Comparison of ENCODE assay signal across 22 cellular contexts in genomic region chr5:1052641-1053390, GRCh38. TPM values are rescaled to one million over a fixed set of nuclear protein-coding genes. Genes with fewer than 3 reads are reported as not detected.
DNase-seq lines count a peak whose midpoint lies in the region; ATAC-seq, FAIRE-seq and TF ChIP-seq lines count a peak whose summit lies in the region.
"Had no signal": no experiment of that assay in that cellular context is flagged by ENCODE, and none has a peak within 500 bp of the region (broad histone marks: within the 10 kb centered on the region; RNA-seq: fewer than 3 reads in every experiment).

No MANE protein-coding gene starts in this region.

- H3K4me3 Mint-ChIP-seq in GM23338, result no peak overlapping the region
- H3K4me3 Mint-ChIP-seq in type B pancreatic cell, result no peak overlapping the region
- H3K4me3 Mint-ChIP-seq: CD4-positive, alpha-beta memory T cell; T-helper 1 cell treated with Interleukin-12 subunit alpha and Interleukin-12 subunit beta and Interleukin-4 antibody, amounts not matched to agents 30 μg/mL and 1 μg/mL, for 36 hours had no signal

- H3K9me3 Mint-ChIP-seq in GM23338 (no peaks in the 10 kb centered on the region; the same call in 2 of the 3 replicates), type B pancreatic cell (no peaks in the 10 kb centered on the region)

- H3K9me3 ChIP-seq in BLaER1, result no peaks in the 10 kb centered on the region
- no peaks in the 10 kb centered on the region for H3K9me3 ChIP-seq in SU-DHL-6 (ENCODE audit: insufficient read depth, low read length)
- H3K9me3 ChIP-seq in keratinocyte (ENCODE audit: control insufficient read depth, low read depth, low read length), result no peaks in the 10 kb centered on the region
- H3K9me3 ChIP-seq in Peyer's patch, result no peaks in the 10 kb centered on the region
- H3K9me3 ChIP-seq: mucosa of descending colon had no signal

- H3K4me1 Mint-ChIP-seq in GM23338 (no peaks in the 10 kb centered on the region), type B pancreatic cell (ENCODE audit: unreplicated experiment) (peaks cover 5% of the 10 kb centered on the region)

- H3F3A ChIP-seq in GM23338 (replicated peaks; ENCODE audit: low read depth) (no peaks in the 10 kb centered on the region), SU-DHL-6 (ENCODE audit: insufficient read depth) (no peaks in the 10 kb centered on the region)

- H3K9me2 ChIP-seq in GM23338 (ENCODE audit: insufficient read depth), result no peaks in the 10 kb centered on the region
- no peaks in the 10 kb centered on the region for H3K9me2 ChIP-seq in SU-DHL-6 (replicated peaks; ENCODE audit: insufficient read depth, low read length)

- H3K36me3 ChIP-seq in BLaER1 (peaks cover 46% of the 10 kb centered on the region; the same call in 1 of the 2 replicates), GM23338 (ENCODE audit: insufficient read depth) (no peaks in the 10 kb centered on the region), SU-DHL-6 (ENCODE audit: low read length) (no peaks in the 10 kb centered on the region), keratinocyte (ENCODE audit: control insufficient read depth in 2 of 2, extremely low read depth in 1 of 2, insufficient read depth in 2 of 2, low read length in 2 of 2) (peaks cover 0 to 3% of the 10 kb centered on the region in 2 experiments), Peyer's patch (peaks cover 0 to 75% (median 0%) of the 10 kb centered on the region in 3 donors)

- H3K9ac ChIP-seq in BLaER1 (no peak overlapping the region), SU-DHL-6 (ENCODE audit: low read length) (no peak overlapping the region), keratinocyte (ENCODE audit: control insufficient read depth, extremely low read depth, insufficient read depth, low read length) (no peak overlapping the region)

- no peak for TF ChIP-seq POLR2A in Peyer's patch (IDR thresholded peaks at IDR 0.05)

- H4K20me1 ChIP-seq in BLaER1 (peaks cover 81% of the 10 kb centered on the region), GM23338 (replicated peaks; ENCODE audit: insufficient read depth) (no peaks in the 10 kb centered on the region; the same call in 1 of the 2 replicates), SU-DHL-6 (ENCODE audit: low read depth, low read length) (no peaks in the 10 kb centered on the region), keratinocyte (ENCODE audit: control insufficient read depth, extremely low read depth, insufficient read depth, low read length) (no peaks in the 10 kb centered on the region)

- H3K9me1 ChIP-seq in keratinocyte (ENCODE audit: control insufficient read depth, extremely low read depth, insufficient read depth, low read length), result no peaks in the 10 kb centered on the region

- H3K79me2 ChIP-seq in GM23338 (replicated peaks; ENCODE audit: insufficient read depth), result no peaks in the 10 kb centered on the region
- H3K79me2 ChIP-seq in SU-DHL-6 (ENCODE audit: insufficient read depth, low read length), result no peaks in the 10 kb centered on the region
- H3K79me2 ChIP-seq in keratinocyte (ENCODE audit: control insufficient read depth, insufficient read depth, low read length), result no peaks in the 10 kb centered on the region

- H3K27ac Mint-ChIP-seq in GM23338, result no peak overlapping the region
- no peak overlapping the region for H3K27ac Mint-ChIP-seq in type B pancreatic cell
- H3K27ac Mint-ChIP-seq: T-helper 1 cell treated with Interleukin-12 subunit alpha and Interleukin-12 subunit beta and Interleukin-4 antibody, amounts not matched to agents 30 μg/mL and 1 μg/mL, for 36 hours had no signal

- FAIRE-seq in keratinocyte (lab: Jason Lieb, UNC), result no peak
- FAIRE-seq: GM12891 had no signal

- H3K27ac ChIP-seq in BLaER1 (no peak overlapping the region), GM23338 (ENCODE audit: low read depth) (no peak overlapping the region), SU-DHL-6 (ENCODE audit: low read depth, low read length) (no peak overlapping the region), keratinocyte (ENCODE audit: control insufficient read depth, insufficient read depth, low read length) (no peak overlapping the region), Peyer's patch (peak overlapping the region in 2 of 4 donors; percentile 9 to 39)
- H3K27ac ChIP-seq: coronary artery had no signal

- H3K36me3 Mint-ChIP-seq in GM23338 (ENCODE audit: low read depth) (peaks cover 16% of the 10 kb centered on the region; the same call in 2 of the 3 replicates), type B pancreatic cell (peaks cover 5% of the 10 kb centered on the region)

- dilution Hi-C loops in keratinocyte (cut with MboI; ENCODE audit: extremely low pct_ligation_motif_present, low sequenced_read_pairs), result no loop called here

- no peak for ATAC-seq in GM23338
- ATAC-seq: HCT116 had no signal

- TF ChIP-seq CTCF in GM23338 (conservative IDR thresholded peaks at IDR 0.05; ENCODE audit: low read depth in 2 of 2), result peak in 1 of 2 experiments; percentile 30; a peak in 1 of 4 replicates
- TF ChIP-seq CTCF in SU-DHL-6 (IDR thresholded peaks at IDR 0.05; ENCODE audit: insufficient read depth, low read length, poor library complexity, severe bottlenecking), result peak; percentile 48
- peak in 2 of 3 experiments; percentile 25 to 81 for TF ChIP-seq CTCF in keratinocyte (optimal IDR thresholded peaks at IDR 0.05 in 1 of 3, IDR thresholded peaks at IDR 0.05 in 1 of 3, conservative IDR thresholded peaks at IDR 0.05 in 1 of 3; ENCODE audit: extremely low read depth in 1 of 3, insufficient read depth in 2 of 3, low read length in 3 of 3)
- TF ChIP-seq CTCF in Peyer's patch (IDR thresholded peaks at IDR 0.05), result no peak
- TF ChIP-seq CTCF in type B pancreatic cell (conservative IDR thresholded peaks at IDR 0.05), result no peak

- H3K27me3 Mint-ChIP-seq in GM23338 (ENCODE audit: insufficient read depth, low read depth, poor library complexity), result peaks cover 22% of the 10 kb centered on the region
- no peaks in the 10 kb centered on the region for H3K27me3 Mint-ChIP-seq in type B pancreatic cell
- H3K27me3 Mint-ChIP-seq: CD4-positive, alpha-beta memory T cell had no signal

- DNase-seq in GM23338 (ENCODE audit: low spot score) (peak; percentile 1), keratinocyte (ENCODE audit: low read depth, low spot score) (peak; percentile 7), Peyer's patch (no peak), SIG-M5 (lab: John Stamatoyannopoulos, UW) (no peak), type B pancreatic cell (ENCODE audit: extremely low spot score, unreplicated experiment) (no peak)
- DNase-seq in activated CD4-positive, CD25-positive, alpha-beta regulatory T cell (lab: John Stamatoyannopoulos, UW), result no peak
- DNase-seq: activated CD4-positive, alpha-beta T cell treated with anti-CD3 and anti-CD28 coated beads for 1 hour; activated naive CD4-positive, alpha-beta T cell treated with Interleukin-2 at 50 U/mL for 16 hours; CD4-positive, alpha-beta memory T cell; kidney glomerular epithelial cell; NCI-H1105; NCI-H446; occipital lobe had no signal

- H3K27me3 ChIP-seq in BLaER1 (no peaks in the 10 kb centered on the region), GM23338 (ENCODE audit: insufficient read depth) (no peaks in the 10 kb centered on the region), SU-DHL-6 (ENCODE audit: low read length) (no peaks in the 10 kb centered on the region), keratinocyte (ENCODE audit: control insufficient read depth, extremely low read depth, insufficient read depth, low read length) (no peaks in the 10 kb centered on the region), Peyer's patch (no peaks in the 10 kb centered on the region)

- no peak overlapping the region for H3K4me3 ChIP-seq in BLaER1
- H3K4me3 ChIP-seq in GM23338, result no peak overlapping the region
- no peak overlapping the region for H3K4me3 ChIP-seq in SU-DHL-6 (ENCODE audit: insufficient read depth, low read length, poor library complexity, severe bottlenecking)
- no peak overlapping the region for H3K4me3 ChIP-seq in keratinocyte (ENCODE audit: control insufficient read depth in 2 of 3, extremely low read depth in 1 of 3, insufficient read depth in 2 of 3, low read depth in 1 of 3, low read length in 3 of 3)
- H3K4me3 ChIP-seq in Peyer's patch, result no peak overlapping the region
- H3K4me3 ChIP-seq: coronary artery, mucosa of descending colon, skin epidermis had no signal

- H2AFZ ChIP-seq in GM23338 (no peak overlapping the region), SU-DHL-6 (ENCODE audit: low read depth, low read length, severe bottlenecking) (no peak overlapping the region), keratinocyte (ENCODE audit: control insufficient read depth, low read length) (no peak overlapping the region)

- peak overlapping the region; percentile 89 for H3K4me2 ChIP-seq in BLaER1
- no peak overlapping the region for H3K4me2 ChIP-seq in GM23338
- H3K4me2 ChIP-seq in SU-DHL-6 (ENCODE audit: low read depth, low read length, poor library complexity, severe bottlenecking), result no peak overlapping the region
- H3K4me2 ChIP-seq in keratinocyte (ENCODE audit: control insufficient read depth, extremely low read depth, insufficient read depth, low read depth, low read length), result no peak overlapping the region

- peaks cover 86% of the 10 kb centered on the region for H3K4me1 ChIP-seq in BLaER1
- no peaks in the 10 kb centered on the region for H3K4me1 ChIP-seq in GM23338 (ENCODE audit: insufficient read depth)
- no peaks in the 10 kb centered on the region for H3K4me1 ChIP-seq in keratinocyte (ENCODE audit: control insufficient read depth, extremely low read depth, insufficient read depth, low read length)
- H3K4me1 ChIP-seq in Peyer's patch, result no peaks in the 10 kb centered on the region

RNA-seq across cellular contexts. Expression of gene NKD2, which starts 44.2 kb away (rescaled TPM):
- total RNA-seq in GM23338 (2014; rRNA removed; shearing (Covaris generic)), result 7.3 and 9.0 TPM in 2 replicates
- polyA plus RNA-seq in GM23338 (2016; fragmentation: Nextera tagmentation; extraction: Ambion mirVana) (10.0 and 11.9 TPM in 2 replicates), keratinocyte (0.13 TPM in 1 of 3 replicates, not detected in the others)
- polyA plus RNA-seq in keratinocyte (2011; ENCODE audit: low read depth), result not detected
- 0.32 TPM in 1 of 2 replicates, not detected in the other for polyA plus RNA-seq in keratinocyte (2011; cell fraction: cytosol; rRNA removed)
- polyA plus RNA-seq in keratinocyte (2011; cell fraction: nucleus; rRNA removed), result 0.25 and 0.40 TPM in 2 replicates
- polyA plus RNA-seq in keratinocyte (2012; ENCODE audit: low replicate concordance), result 0.17 and 0.41 TPM in 2 replicates
- polyA minus RNA-seq in keratinocyte, result 0.10 TPM in 1 of 3 replicates, not detected in the others
- polyA minus RNA-seq in keratinocyte (2011; cell fraction: cytosol; rRNA and poly(A)+ RNA removed), result not detected
- polyA minus RNA-seq in keratinocyte (2011; cell fraction: nucleus; rRNA and poly(A)+ RNA removed), result 1.2 TPM in 1 of 2 replicates, not detected in the other
- total RNA-seq in Peyer's patch (1 to 10 TPM; 1.9 to 9.9 (median 3.5) TPM), type B pancreatic cell (ENCODE audit: low replicate concordance) (23.3 and 24.3 TPM in 2 replicates)
- total RNA-seq: CD4-positive, alpha-beta memory T cell; epithelial cell of proximal tubule had no signal
- polyA plus RNA-seq: CD4-positive, alpha-beta memory T cell had no signal

RNA-seq across cellular contexts. Expression of gene SLC12A7, which starts 59.0 kb away (rescaled TPM):
- 32.2 TPM in 2 replicates for total RNA-seq in GM23338 (2014; rRNA removed; shearing (Covaris generic))
- 7.4 TPM in 2 replicates for polyA plus RNA-seq in GM23338 (2016; fragmentation: Nextera tagmentation; extraction: Ambion mirVana)
- 1.5 to 2.4 TPM (median 2.3 TPM) in 3 replicates for polyA plus RNA-seq in keratinocyte
- 10.5 TPM for polyA plus RNA-seq in keratinocyte (2011; ENCODE audit: low read depth)
- polyA plus RNA-seq in keratinocyte (2011; cell fraction: cytosol; rRNA removed), result 1.0 and 2.4 TPM in 2 replicates
- polyA plus RNA-seq in keratinocyte (2011; cell fraction: nucleus; rRNA removed), result 10.4 and 14.6 TPM in 2 replicates
- polyA plus RNA-seq in keratinocyte (2012; ENCODE audit: low replicate concordance), result 5.6 and 8.6 TPM in 2 replicates
- polyA minus RNA-seq in keratinocyte, result 4.6 to 11.4 TPM (median 5.0 TPM) in 3 replicates
- polyA minus RNA-seq in keratinocyte (2011; cell fraction: cytosol; rRNA and poly(A)+ RNA removed), result 6.7 TPM
- polyA minus RNA-seq in keratinocyte (2011; cell fraction: nucleus; rRNA and poly(A)+ RNA removed), result 17.5 and 20.8 TPM in 2 replicates
- 100 to 1,000 TPM in 3 of 4 donors, 10 to 100 TPM in 1; 87.2 to 182 (median 116) TPM for total RNA-seq in Peyer's patch
- total RNA-seq in type B pancreatic cell (ENCODE audit: low replicate concordance), result 44.7 and 57.6 TPM in 2 replicates

Comparison
In these comparisons a context has a peak if more than half of its experiments do, and no peak if none do; other contexts are left out.
1. DNase-seq: peak in GM23338 (single experiment) and keratinocyte (single experiment); none in Peyer's patch (0 of 3), SIG-M5 (single experiment), activated CD4-positive, CD25-positive, alpha-beta regulatory T cell (0 of 4) and type B pancreatic cell (single experiment).
2. CTCF ChIP-seq: peak in SU-DHL-6 (single experiment) and keratinocyte (2 of 3); none in Peyer's patch (0 of 6) and type B pancreatic cell (single experiment).